ENCODE assay signal across 9 cellular contexts in genomic region chr6:24524801-24525200, GRCh38. TPM values are rescaled to one million over a fixed set of nuclear protein-coding genes. Genes with fewer than 3 reads are reported as not detected.
A peak's percentile ranks its signal among the peaks of the same experiment; 100 is the strongest.
DNase-seq lines count a peak whose midpoint lies in the region; ATAC-seq and TF ChIP-seq lines count a peak whose summit lies in the region.
"Had no signal": no experiment of that assay in that cellular context is flagged by ENCODE, and none has a peak within 500 bp of the region (broad histone marks: within the 10 kb centered on the region; RNA-seq: fewer than 3 reads in every experiment).

No MANE protein-coding gene starts in this region.

- peaks cover 14% of the 10 kb centered on the region for H3K4me1 Mint-ChIP-seq in CD4-positive, alpha-beta T cell (ENCODE audit: low read depth)

- no peaks in the 10 kb centered on the region for H3K9me3 ChIP-seq in CD4-positive, alpha-beta T cell (ENCODE audit: control insufficient read depth, low read length)
- H3K9me3 ChIP-seq: SJCRH30 had no signal

- DNase-seq in CD4-positive, alpha-beta T cell, result peak in 1 of 10 experiments; percentile 4
- peak; percentile 61 for DNase-seq in NCI-H2196 (lab: John Stamatoyannopoulos, UW; ENCODE audit: unreplicated experiment)
- DNase-seq in choroid plexus epithelial cell (ENCODE audit: low read depth), result peak; percentile 87
- DNase-seq in pons (ENCODE audit: low spot score), result peak; percentile 29
- DNase-seq in NOMO-1 treated with DMSO at 0.1 percent for 48 hours (lab: John Stamatoyannopoulos, UW; ENCODE audit: unreplicated experiment), result no peak
- DNase-seq in NK-92 treated with Interleukin-12 subunit alpha and Interleukin-12 subunit beta, amount 100 ng/mL, for 24 hours (lab: John Stamatoyannopoulos, UW), result no peak

- H3K27me3 Mint-ChIP-seq in CD4-positive, alpha-beta T cell, result no peaks in the 10 kb centered on the region

- no peak for ATAC-seq in CD4-positive, alpha-beta T cell (ENCODE audit: poor library complexity)
- peak; percentile 30 for ATAC-seq in GM21576 (IDR thresholded peaks at IDR 0.05; ENCODE audit: unreplicated experiment)
- ATAC-seq in HG03196 (IDR thresholded peaks at IDR 0.05; ENCODE audit: unreplicated experiment), result no peak

- H3K36me3 Mint-ChIP-seq in CD4-positive, alpha-beta T cell (ENCODE audit: low read depth), result peaks cover 33% of the 10 kb centered on the region

- no peaks in the 10 kb centered on the region for H3K27me3 ChIP-seq in CD4-positive, alpha-beta T cell (ENCODE audit: control insufficient read depth, insufficient read depth, low read length)
- H3K27me3 ChIP-seq: SJCRH30 had no signal

- no peak overlapping the region for H3K27ac Mint-ChIP-seq in CD4-positive, alpha-beta T cell

- CTCF ChIA-PET in CD4-positive, alpha-beta T cell (lab: Charles Lee), result no interaction called here

- intact Hi-C loops in CD4-positive, alpha-beta T cell (cut with DNase I, micrococcal nuclease), result loop anchor here (2.0 to 10.0 kb wide), 3 partner anchors 56 to 242 kb away; no protein-coding TSS in a partner anchor

- H3K27ac ChIP-seq in CD4-positive, alpha-beta T cell (ENCODE audit: low read depth, low read length), result no peak overlapping the region
- H3K27ac ChIP-seq: SJCRH30 had no signal

- POLR2A ChIA-PET in CD4-positive, alpha-beta T cell (lab: Charles Lee), result no interaction called here

- no peak overlapping the region for H3K4me3 Mint-ChIP-seq in CD4-positive, alpha-beta T cell

- no peak overlapping the region for H3K4me3 ChIP-seq in choroid plexus epithelial cell (ENCODE audit: low read depth, low read length)
- H3K4me3 ChIP-seq: SJCRH30 had no signal

- TF ChIP-seq CTCF in CD4-positive, alpha-beta T cell (IDR thresholded peaks at IDR 0.05), result peak; percentile 36
- peak; percentile 85 for TF ChIP-seq CTCF in choroid plexus epithelial cell (conservative IDR thresholded peaks at IDR 0.05; ENCODE audit: low read depth, low read length)

- no peaks in the 10 kb centered on the region for H3K9me3 Mint-ChIP-seq in CD4-positive, alpha-beta T cell

RNA-seq across cellular contexts. Expression of gene ALDH5A1, which starts 30.0 kb away (rescaled TPM):
- 1 to 10 TPM; 3.6 to 5.0 TPM for total RNA-seq in CD4-positive, alpha-beta T cell

RNA-seq across cellular contexts. Expression of gene GPLD1, which starts 35.4 kb away (rescaled TPM):
- under 1 TPM; 0.59 to 0.66 TPM for total RNA-seq in CD4-positive, alpha-beta T cell

Comparison
In these comparisons a context has a peak if more than half of its experiments do, and no peak if none do; other contexts are left out.
1. DNase-seq: peak in NCI-H2196 (single experiment), choroid plexus epithelial cell (single experiment) and pons (single experiment); none in NOMO-1 treated with DMSO at 0.1 percent for 48 hours (single experiment) and NK-92 treated with Interleukin-12 subunit alpha and Interleukin-12 subunit beta, amount 100 ng/mL, for 24 hours (single experiment).